In genomic region chr10:89592539-89592938, GRCh38 we compare ENCODE assay signal across 2 cellular contexts.
TF ChIP-seq lines count a peak whose summit lies in the region.

No MANE protein-coding gene starts in this region.

TF ChIP-seq in liver, 16 proteins besides CTCF, POLR2A, EP300 and RAD21:
- TF ChIP-seq FOXA1 (IDR thresholded peaks at IDR 0.05) (no peak), JUND (IDR thresholded peaks at IDR 0.05) (no peak), REST (IDR thresholded peaks at IDR 0.05) (no peak), EGR1 (IDR thresholded peaks at IDR 0.05; ENCODE audit: low read depth in 2 of 2) (no peak), YY1 (IDR thresholded peaks at IDR 0.05) (no peak)

TF ChIP-seq in HepG2, 621 proteins besides CTCF, POLR2A, EP300 and RAD21:
- TF ChIP-seq ZNF33B (CRISPR knock-in tag; IDR thresholded peaks at IDR 0.05): no peak
- no peak for TF ChIP-seq USF2 (IDR thresholded peaks at IDR 0.05; ENCODE audit: low read depth, low read length)
- no peak for TF ChIP-seq USF2 (CRISPR knock-in tag; IDR thresholded peaks at IDR 0.05; ENCODE audit: borderline replicate concordance)
- TF ChIP-seq MZF1 (CRISPR knock-in tag; IDR thresholded peaks at IDR 0.05; ENCODE audit: borderline replicate concordance): no peak
- TF ChIP-seq MAFF (IDR thresholded peaks at IDR 0.05; ENCODE audit: low read depth, low read length): no peak
- TF ChIP-seq ZBTB10 (CRISPR knock-in tag; IDR thresholded peaks at IDR 0.05; ENCODE audit: borderline replicate concordance): no peak
- TF ChIP-seq MAX (IDR thresholded peaks at IDR 0.05): no peak
